In the genomic region with DNA sequence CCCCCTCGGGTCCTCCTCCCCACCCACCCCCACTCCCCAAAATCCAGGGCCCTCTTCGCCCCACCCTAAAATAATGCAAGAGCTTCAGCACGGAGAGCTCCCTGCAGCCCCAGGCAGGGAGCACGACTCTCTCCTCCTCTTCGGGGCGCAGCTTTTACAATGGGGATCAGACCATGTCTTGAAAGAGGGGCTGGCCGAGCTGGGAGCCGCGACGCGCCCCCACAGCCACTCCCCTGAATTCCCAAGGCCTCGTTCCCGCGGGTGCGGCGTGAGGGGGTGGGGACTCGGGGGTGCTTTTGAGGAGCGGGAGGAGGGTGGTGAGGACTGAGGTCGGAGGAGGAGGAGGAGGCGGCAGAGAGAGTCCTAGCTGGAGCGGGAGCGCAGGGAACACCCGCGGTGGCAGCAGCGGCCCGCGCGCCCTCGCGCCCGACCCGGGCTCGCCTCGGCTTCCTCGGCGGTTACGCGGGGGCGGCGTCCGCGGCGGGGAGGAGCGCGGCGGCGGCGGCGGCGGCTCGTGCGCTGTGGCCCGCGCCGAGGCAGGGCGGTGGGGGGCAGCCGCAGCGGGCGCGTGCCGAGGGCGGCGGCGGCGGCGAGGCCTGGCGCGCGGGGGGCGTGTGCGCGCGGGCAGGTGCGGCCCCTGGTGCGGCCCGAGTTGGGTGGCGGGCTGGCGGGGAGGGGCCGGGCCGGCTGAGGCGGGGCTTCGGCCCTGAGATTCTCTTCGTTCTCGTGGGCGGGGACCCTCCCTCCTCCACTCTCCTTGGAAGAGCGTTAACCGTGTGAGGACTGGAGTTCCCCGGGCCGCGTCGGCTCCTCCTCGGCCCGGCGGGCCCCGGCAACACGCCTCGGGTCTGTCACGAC, we compare ENCODE assay signal across 8 cellular contexts. TPM values are rescaled to one million over a fixed set of nuclear protein-coding genes. Genes with fewer than 3 reads are reported as not detected.
DNase-seq lines count a peak whose midpoint lies in the region; ATAC-seq and TF ChIP-seq lines count a peak whose summit lies in the region.

TSS of gene ANKS1B (minus strand) at position 666 of the 858 bp plus-strand sequence. CDS start 699 bp downstream, outside the sequence.

- H3K4me1 Mint-ChIP-seq in stimulated activated naive CD8-positive, alpha-beta T cell treated with anti-CD3 and anti-CD28 coated beads, Interleukin-15, amount 100 ng/mL, for 72 hours, result peaks cover 13% of the 10 kb centered on the region

- peak; percentile 59 for ATAC-seq in GM21515 (IDR thresholded peaks at IDR 0.05; ENCODE audit: unreplicated experiment)
- peak; percentile 69 for ATAC-seq in RWPE2 (ENCODE audit: low read depth)
- ATAC-seq in left lung, result peak; percentile 97
- ATAC-seq in stimulated activated naive CD8-positive, alpha-beta T cell treated with anti-CD3 and anti-CD28 coated beads, Interleukin-15, amount 100 ng/mL, for 72 hours, result peak; percentile 74
- ATAC-seq in GM19452 (IDR thresholded peaks at IDR 0.05; ENCODE audit: unreplicated experiment), result no peak

- intact Hi-C loops in left lung (cut with DNase I), result no loop called here

- peak within 1 kb of the TSS; percentile 71 to 81 for H3K4me3 Mint-ChIP-seq in stimulated activated naive CD8-positive, alpha-beta T cell treated with anti-CD3 and anti-CD28 coated beads, Interleukin-15, amount 100 ng/mL, for 72 hours

- H3K9me3 Mint-ChIP-seq in stimulated activated naive CD8-positive, alpha-beta T cell treated with anti-CD3 and anti-CD28 coated beads, Interleukin-15, amount 100 ng/mL, for 72 hours, result no peaks in the 10 kb centered on the region

- H3K4me1 ChIP-seq in RWPE2 (ENCODE audit: insufficient read depth, poor library complexity, severe bottlenecking) (no peaks in the 10 kb centered on the region), left lung (peaks cover 0 to 8% of the 10 kb centered on the region in 2 donors)

- no peak within 1 kb of the TSS for H3K27ac Mint-ChIP-seq in stimulated activated naive CD8-positive, alpha-beta T cell treated with anti-CD3 and anti-CD28 coated beads, Interleukin-15, amount 100 ng/mL, for 72 hours

- DNase-seq in DMS53 (lab: John Stamatoyannopoulos, UW) (peak; percentile 95), LHCN-M2 (ENCODE audit: low read depth) (peak; percentile 11), RWPE2 (ENCODE audit: low spot score) (no peak), coronary artery (ENCODE audit: low spot score) (peak; percentile 79), left lung (peak; percentile 55 to 86)
- DNase-seq in stimulated activated naive CD8-positive, alpha-beta T cell treated with anti-CD3 and anti-CD28 coated beads, Interleukin-15, amount 100 ng/mL, for 72 hours, result peak in 1 of 2 donors; percentile 13

- H3K4me3 ChIP-seq in RWPE2 (ENCODE audit: severe bottlenecking) (peak within 1 kb of the TSS; percentile 26), coronary artery (peak within 1 kb of the TSS; percentile 74), left lung (peak within 1 kb of the TSS; percentile 40 to 47)

- H3K9me3 ChIP-seq in RWPE2 (ENCODE audit: severe bottlenecking) (no peaks in the 10 kb centered on the region), left lung (no peaks in the 10 kb centered on the region)

- H3K27me3 Mint-ChIP-seq in stimulated activated naive CD8-positive, alpha-beta T cell treated with anti-CD3 and anti-CD28 coated beads, Interleukin-15, amount 100 ng/mL, for 72 hours, result peaks cover 55% of the 10 kb centered on the region

- H3K36me3 ChIP-seq in RWPE2 (ENCODE audit: low read depth) (no peaks in the 10 kb centered on the region), left lung (no peaks in the 10 kb centered on the region)

- H3K27ac ChIP-seq in RWPE2 (ENCODE audit: poor library complexity, severe bottlenecking) (no peak within 1 kb of the TSS), coronary artery (peak within 1 kb of the TSS; percentile 82 to 92), left lung (peak within 1 kb of the TSS in 1 of 2 donors; percentile 16)

- H3K27me3 ChIP-seq in RWPE2 (ENCODE audit: insufficient read depth, poor library complexity, severe bottlenecking) (peaks cover 60% of the 10 kb centered on the region), left lung (peaks cover 0 to 59% of the 10 kb centered on the region in 2 donors)

- no peak for TF ChIP-seq CTCF in RWPE2 (IDR thresholded peaks at IDR 0.05; ENCODE audit: poor library complexity, severe bottlenecking)
- no peak for TF ChIP-seq CTCF in coronary artery (IDR thresholded peaks at IDR 0.05)
- TF ChIP-seq CTCF in left lung (IDR thresholded peaks at IDR 0.05), result no peak

RNA-seq across cellular contexts. Expression of gene ANKS1B, which starts in this region (rescaled TPM):
- total RNA-seq in LHCN-M2 (2014; rRNA removed), result 0.06 and 0.11 TPM in 2 replicates
- polyA plus RNA-seq in LHCN-M2 (2012), result not detected
- 1 to 10 TPM; 4.9 to 6.9 TPM for total RNA-seq in left lung

Comparison
In these comparisons a context has a peak if more than half of its experiments do, and no peak if none do; other contexts are left out.
1. Peak in DNase-seq in LHCN-M2; RNA of the gene not detected or under 1 TPM.